ENCODE assay signal across 21 cellular contexts in the genomic region with DNA sequence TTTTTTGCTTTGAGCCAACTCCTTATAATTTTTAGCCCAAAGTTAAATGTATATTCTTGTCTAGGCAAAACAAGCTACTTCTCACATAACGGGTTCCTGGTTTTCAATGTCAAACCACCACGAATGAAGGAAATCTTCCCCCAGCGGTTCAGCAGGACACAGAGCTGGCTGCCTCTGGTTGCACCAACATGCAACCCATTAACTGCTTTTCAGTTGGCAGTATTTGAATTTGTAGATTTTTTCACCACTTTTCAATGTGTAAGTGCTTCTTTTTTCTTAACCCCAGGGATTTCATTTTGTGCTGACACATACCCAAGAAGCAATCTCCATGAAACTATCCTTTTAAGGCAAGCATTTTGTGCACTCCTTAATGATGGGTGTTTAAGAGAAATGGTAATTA. TPM values are rescaled to one million over a fixed set of nuclear protein-coding genes. Genes with fewer than 3 reads are reported as not detected.
"Had no signal": no experiment of that assay in that cellular context is flagged by ENCODE, and none has a peak within 500 bp of the region (broad histone marks: within the 10 kb centered on the region; RNA-seq: fewer than 3 reads in every experiment).

No MANE protein-coding gene starts in this region.

- H3K27ac Mint-ChIP-seq: activated CD4-positive, alpha-beta memory T cell treated with anti-CD3 and anti-CD28 coated beads, Interleukin-2, amount 10 ng/mL, durations not matched to agents 7 days and 5 days; activated CD4-positive, alpha-beta T cell treated with anti-CD3 and anti-CD28 coated beads for 36 hours; activated naive CD8-positive, alpha-beta T cell treated with anti-CD3 and anti-CD28 coated beads, Interleukin-2, amount 10 ng/mL, durations not matched to agents 7 days and 5 days; naive thymus-derived CD4-positive, alpha-beta T cell; stimulated activated memory B cell treated with anti-CD40 and anti-IgM and Interleukin-4, amounts not matched to agents 10 μg/mL and 1 μg/mL and 100 μg/mL, for 72 hours; T-cell had no signal

- H3K4me1 ChIP-seq: ascending aorta, gastroesophageal sphincter, prostate gland, right lobe of liver had no signal

- H3K36me3 ChIP-seq: ascending aorta, esophagus squamous epithelium, gastroesophageal sphincter, prostate gland, right lobe of liver, spleen, tibial nerve had no signal

- H3K27me3 ChIP-seq: ascending aorta, esophagus squamous epithelium, gastroesophageal sphincter, hepatocyte, right lobe of liver, spleen, tibial nerve had no signal

- H3K27ac ChIP-seq: ascending aorta, esophagus squamous epithelium, gastroesophageal sphincter, hepatocyte, prostate gland, right lobe of liver, spleen, tibial nerve, VCaP had no signal

- H3K36me3 Mint-ChIP-seq: activated naive CD8-positive, alpha-beta T cell treated with anti-CD3 and anti-CD28 coated beads, Interleukin-2, amount 10 ng/mL, durations not matched to agents 7 days and 5 days; naive thymus-derived CD4-positive, alpha-beta T cell; stimulated activated memory B cell treated with anti-CD40 and anti-IgM and Interleukin-4, amounts not matched to agents 10 μg/mL and 1 μg/mL and 100 μg/mL, for 72 hours; T-cell had no signal

- H3K9me3 Mint-ChIP-seq: activated CD4-positive, alpha-beta memory T cell treated with anti-CD3 and anti-CD28 coated beads, Interleukin-2, amount 10 ng/mL, durations not matched to agents 7 days and 5 days; activated naive CD8-positive, alpha-beta T cell treated with anti-CD3 and anti-CD28 coated beads, Interleukin-2, amount 10 ng/mL, durations not matched to agents 7 days and 5 days; naive thymus-derived CD4-positive, alpha-beta T cell; stimulated activated memory B cell treated with anti-CD40 and anti-IgM and Interleukin-4, amounts not matched to agents 10 μg/mL and 1 μg/mL and 100 μg/mL, for 72 hours; T-cell had no signal

- H3K27me3 Mint-ChIP-seq: activated CD4-positive, alpha-beta memory T cell treated with anti-CD3 and anti-CD28 coated beads, Interleukin-2, amount 10 ng/mL, durations not matched to agents 7 days and 5 days had no signal

- H3K9me3 ChIP-seq: ascending aorta, esophagus squamous epithelium, gastroesophageal sphincter, prostate gland, right lobe of liver, spleen, tibial nerve had no signal

- DNase-seq: activated CD4-positive, alpha-beta memory T cell treated with anti-CD3 and anti-CD28 coated beads, Interleukin-2, amount 10 ng/mL, durations not matched to agents 7 days and 5 days; activated CD4-positive, alpha-beta T cell treated with anti-CD3 and anti-CD28 coated beads for 36 hours; activated gamma-delta T cell treated with Interleukin-2 at 50 U/mL for 16 hours; activated naive CD8-positive, alpha-beta T cell treated with anti-CD3 and anti-CD28 coated beads, Interleukin-2, amount 10 ng/mL, durations not matched to agents 7 days and 5 days; activated T-cell treated with anti-CD3 and anti-CD28 coated beads, Interleukin-2, amount 50 U/mL, for 48 hours; esophagus squamous epithelium; naive thymus-derived CD4-positive, alpha-beta T cell; nucleus accumbens; right lobe of liver; spleen; stimulated activated CD4-positive, alpha-beta T cell treated with anti-CD3 and anti-CD28 coated beads, Interleukin-1b, Interleukin-23, amount 100 ng/mL, for 48 hours; T-cell; T1000 had no signal

- H3K4me1 Mint-ChIP-seq: activated CD4-positive, alpha-beta memory T cell treated with anti-CD3 and anti-CD28 coated beads, Interleukin-2, amount 10 ng/mL, durations not matched to agents 7 days and 5 days; activated CD4-positive, alpha-beta T cell treated with anti-CD3 and anti-CD28 coated beads for 36 hours; activated naive CD8-positive, alpha-beta T cell treated with anti-CD3 and anti-CD28 coated beads, Interleukin-2, amount 10 ng/mL, durations not matched to agents 7 days and 5 days; naive thymus-derived CD4-positive, alpha-beta T cell; stimulated activated memory B cell treated with anti-CD40 and anti-IgM and Interleukin-4, amounts not matched to agents 10 μg/mL and 1 μg/mL and 100 μg/mL, for 72 hours; T-cell had no signal

- ATAC-seq: activated CD4-positive, alpha-beta T cell treated with anti-CD3 and anti-CD28 coated beads for 36 hours; gastroesophageal sphincter; naive thymus-derived CD4-positive, alpha-beta T cell; right lobe of liver; stimulated activated memory B cell treated with anti-CD40 and anti-IgM and Interleukin-4, amounts not matched to agents 10 μg/mL and 1 μg/mL and 100 μg/mL, for 72 hours; T-cell had no signal

- H2AFZ ChIP-seq: hepatocyte had no signal

- H3K4me2 ChIP-seq: hepatocyte had no signal

- H3K4me3 ChIP-seq: ascending aorta, esophagus squamous epithelium, gastroesophageal sphincter, hepatocyte, lung, prostate gland, right lobe of liver, spleen, tibial nerve had no signal

- H3K4me3 Mint-ChIP-seq: activated CD4-positive, alpha-beta memory T cell treated with anti-CD3 and anti-CD28 coated beads, Interleukin-2, amount 10 ng/mL, durations not matched to agents 7 days and 5 days; activated CD4-positive, alpha-beta T cell treated with anti-CD3 and anti-CD28 coated beads for 36 hours; activated naive CD8-positive, alpha-beta T cell treated with anti-CD3 and anti-CD28 coated beads, Interleukin-2, amount 10 ng/mL, durations not matched to agents 7 days and 5 days; naive thymus-derived CD4-positive, alpha-beta T cell; stimulated activated memory B cell treated with anti-CD40 and anti-IgM and Interleukin-4, amounts not matched to agents 10 μg/mL and 1 μg/mL and 100 μg/mL, for 72 hours; T-cell had no signal

RNA-seq across cellular contexts. Expression of a gene that starts 35.5 kb away (rescaled TPM):
- total RNA-seq: activated CD4-positive, alpha-beta memory T cell treated with anti-CD3 and anti-CD28 coated beads, Interleukin-2, amount 10 ng/mL, durations not matched to agents 7 days and 5 days; activated CD4-positive, alpha-beta T cell treated with anti-CD3 and anti-CD28 coated beads for 36 hours; activated naive CD8-positive, alpha-beta T cell treated with anti-CD3 and anti-CD28 coated beads, Interleukin-2, amount 10 ng/mL, durations not matched to agents 7 days and 5 days had no signal
- polyA plus RNA-seq: naive thymus-derived CD4-positive, alpha-beta T cell had no signal
